8 cellular contexts compared by ENCODE assay signal in genomic region chr2:38076710-38077430, GRCh38. TPM values are rescaled to one million over a fixed set of nuclear protein-coding genes. Genes with fewer than 3 reads are reported as not detected.
A peak's percentile ranks its signal among the peaks of the same experiment; 100 is the strongest.
DNase-seq lines count a peak whose midpoint lies in the region; ATAC-seq and TF ChIP-seq lines count a peak whose summit lies in the region.

No MANE protein-coding gene starts in this region.

- ATAC-seq in HG02981 (IDR thresholded peaks at IDR 0.05; ENCODE audit: unreplicated experiment) (peak; percentile 48), Right ventricle myocardium superior (ENCODE audit: poor library complexity) (peak; percentile 76)

- no peaks in the 10 kb centered on the region for H3K27me3 ChIP-seq in SJCRH30

- H3K36me3 ChIP-seq in SJCRH30: no peaks in the 10 kb centered on the region

- H3K27ac ChIP-seq in SJCRH30: no peak overlapping the region

- peak; percentile 56 for TF ChIP-seq CTCF in GM13977 (IDR thresholded peaks at IDR 0.05; ENCODE audit: extremely low read depth, insufficient read depth, missing control alignments)

- no peaks in the 10 kb centered on the region for H3K4me1 ChIP-seq in SJCRH30

- in situ Hi-C loops in GM13977 (cut with MboI; ENCODE audit: low pct_unique_long_range_greater_than_20kb, low sequenced_read_pairs, unreplicated experiment): no loop called here

- no peaks in the 10 kb centered on the region for H3K9me3 ChIP-seq in SJCRH30 (replicated peaks)

- no peak overlapping the region for H3K4me3 ChIP-seq in SJCRH30

- intact Hi-C loops in Right ventricle myocardium superior (cut with DNase I) (loop anchor here (10.0 kb wide), 1 partner anchor 198 kb away; no protein-coding TSS in a partner anchor), posterior vena cava (cut with DNase I) (loop anchor here in 1 of 2 donors (5.0 kb wide), 1 partner anchor 195 kb away; no protein-coding TSS in a partner anchor)

- peak; percentile 72 for DNase-seq in A172 (ENCODE audit: low spot score)
- DNase-seq in GM13977 (ENCODE audit: low spot score): peak; percentile 91
- DNase-seq in NCI-H69 (lab: John Stamatoyannopoulos, UW): peak; percentile 41
- peak; percentile 39 for DNase-seq in activated T-helper 9 cell treated with anti-CD3 and anti-CD28 coated beads, Interleukin-2, amount 50 U/mL, for 16 hours (ENCODE audit: low read depth)
- DNase-seq in Right ventricle myocardium superior: peak; percentile 87
- peak; percentile 94 for DNase-seq in posterior vena cava (ENCODE audit: low spot score)
- no peak for DNase-seq in SJCRH30

RNA-seq across cellular contexts. Expression of gene CYP1B1, which starts 0.9 kb away (rescaled TPM):
- 0.31 and 0.38 TPM in 2 replicates for total RNA-seq in A172 (2014; rRNA removed; shearing (Covaris generic))
- total RNA-seq in Right ventricle myocardium superior (17.1 TPM), posterior vena cava (10 to 100 TPM; 49.8 to 90.9 TPM)
- not detected in 2 replicates for total RNA-seq in SJCRH30 (2014; rRNA removed; shearing (Covaris generic))

Comparison
In these comparisons a context has a peak if more than half of its experiments do, and no peak if none do; other contexts are left out.
1. DNase-seq: peak in A172 (single experiment), GM13977 (single experiment), NCI-H69 (single experiment), activated T-helper 9 cell treated with anti-CD3 and anti-CD28 coated beads, Interleukin-2, amount 50 U/mL, for 16 hours (single experiment), Right ventricle myocardium superior (single experiment) and posterior vena cava (single experiment); none in SJCRH30 (0 of 2).
2. RNA of gene CYP1B1, which starts 0.9 kb away (total RNA-seq): 49.8 to 90.9 TPM in posterior vena cava and 17.1 TPM in Right ventricle myocardium superior (single experiment); 0.31 to 0.38 TPM in A172 and not detected in SJCRH30; every median in the first group is over 10 times any median in the second.